8 cellular contexts compared by ENCODE assay signal in genomic region chr2:217316743-217317142, GRCh38.
DNase-seq lines count a peak whose midpoint lies in the region; ATAC-seq and TF ChIP-seq lines count a peak whose summit lies in the region.

No MANE protein-coding gene starts in this region.

- intact Hi-C loops in adrenal gland (cut with DNase I), result no loop called here

- no peak overlapping the region for H2AFZ ChIP-seq in Loucy (ENCODE audit: low read length)

- H3K9me3 Mint-ChIP-seq in central memory CD8-positive, alpha-beta T cell, result no peaks in the 10 kb centered on the region

- H3K9me2 ChIP-seq in Loucy (replicated peaks; ENCODE audit: low read depth, low read length), result no peaks in the 10 kb centered on the region

- no peaks in the 10 kb centered on the region for H4K20me1 ChIP-seq in Loucy (ENCODE audit: insufficient read depth, low read length, poor library complexity, severe bottlenecking)

- H3K27ac ChIP-seq in adrenal gland, result no peak overlapping the region

- DNase-seq in EL (peak; percentile 72), DMS153 treated with DMSO at 0.1 percent for 48 hours (lab: John Stamatoyannopoulos, UW; ENCODE audit: unreplicated experiment) (no peak), adrenal gland (no peak)
- no peak for DNase-seq in central memory CD8-positive, alpha-beta T cell (ENCODE audit: low spot score in 2 of 2)

- no peak overlapping the region for H3K4me3 ChIP-seq in Loucy (ENCODE audit: low read length, poor library complexity, severe bottlenecking)
- H3K4me3 ChIP-seq in adrenal gland, result no peak overlapping the region

- no peak overlapping the region for H3K9ac ChIP-seq in Loucy (ENCODE audit: low read depth, low read length, poor library complexity, severe bottlenecking)

- peak overlapping the region; percentile 57 for H3K4me2 ChIP-seq in Loucy (ENCODE audit: low read depth, low read length, poor library complexity, severe bottlenecking)

- H3K36me3 ChIP-seq in Loucy (ENCODE audit: insufficient read depth, low read length) (no peaks in the 10 kb centered on the region), adrenal gland (replicated peaks in 1 of 2) (no peaks in the 10 kb centered on the region)

- WGBS in adrenal gland, 4 donors, result 54 to 75% (median 63%) methylated on average over 1 of the region's 1 CpG

- H3K4me1 ChIP-seq in Loucy (ENCODE audit: insufficient read depth, low read length, poor library complexity, severe bottlenecking) (peaks cover 18% of the 10 kb centered on the region), adrenal gland (replicated peaks in 1 of 2) (no peaks in the 10 kb centered on the region)

- H3K4me1 Mint-ChIP-seq in central memory CD8-positive, alpha-beta T cell, result peaks cover 16% of the 10 kb centered on the region

- ATAC-seq in GM21825 (IDR thresholded peaks at IDR 0.05; ENCODE audit: unreplicated experiment), result peak; percentile 74
- ATAC-seq in central memory CD8-positive, alpha-beta T cell (replicated peaks; ENCODE audit: extremely low read depth, poor library complexity, severe bottlenecking), result peak; percentile 14
- no peak for ATAC-seq in GM18873 (IDR thresholded peaks at IDR 0.05; ENCODE audit: low FRiP score, unreplicated experiment)
- ATAC-seq in activated CD4-positive, CD25-positive, alpha-beta regulatory T cell treated with anti-CD3 and anti-CD28 coated beads, Interleukin-2, amount 50 U/mL, for 24 hours, result no peak

- H3K27me3 Mint-ChIP-seq in central memory CD8-positive, alpha-beta T cell, result no peaks in the 10 kb centered on the region

- H3F3A ChIP-seq in Loucy (ENCODE audit: low read depth), result no peaks in the 10 kb centered on the region

- H3K4me3 Mint-ChIP-seq in central memory CD8-positive, alpha-beta T cell, result no peak overlapping the region

- no peak overlapping the region for H3K27ac Mint-ChIP-seq in central memory CD8-positive, alpha-beta T cell (ENCODE audit: low read depth)

- H3K79me2 ChIP-seq in Loucy (ENCODE audit: insufficient read depth, low read length), result no peaks in the 10 kb centered on the region

- TF ChIP-seq CTCF in Loucy (conservative IDR thresholded peaks at IDR 0.05; ENCODE audit: low read length) (no peak), adrenal gland (IDR thresholded peaks at IDR 0.05) (no peak)

- TF ChIP-seq POLR2A in adrenal gland (IDR thresholded peaks at IDR 0.05), result no peak

- H3K9me3 ChIP-seq in Loucy (ENCODE audit: insufficient read depth, low read depth, low read length), result no peaks in the 10 kb centered on the region
- no peaks in the 10 kb centered on the region for H3K9me3 ChIP-seq in adrenal gland (replicated peaks in 1 of 3)

- H3K36me3 Mint-ChIP-seq in central memory CD8-positive, alpha-beta T cell (ENCODE audit: insufficient read depth), result no peaks in the 10 kb centered on the region

- H3K27me3 ChIP-seq in Loucy (ENCODE audit: insufficient read depth, low read length, poor library complexity, severe bottlenecking) (peaks cover 68% of the 10 kb centered on the region), adrenal gland (no peaks in the 10 kb centered on the region)

Comparison
In these comparisons a context has a peak if more than half of its experiments do, and no peak if none do; other contexts are left out.
1. ATAC-seq: peak in GM21825 (single experiment) and central memory CD8-positive, alpha-beta T cell (single experiment); none in GM18873 (single experiment) and activated CD4-positive, CD25-positive, alpha-beta regulatory T cell treated with anti-CD3 and anti-CD28 coated beads, Interleukin-2, amount 50 U/mL, for 24 hours (0 of 2).